In the genomic region with DNA sequence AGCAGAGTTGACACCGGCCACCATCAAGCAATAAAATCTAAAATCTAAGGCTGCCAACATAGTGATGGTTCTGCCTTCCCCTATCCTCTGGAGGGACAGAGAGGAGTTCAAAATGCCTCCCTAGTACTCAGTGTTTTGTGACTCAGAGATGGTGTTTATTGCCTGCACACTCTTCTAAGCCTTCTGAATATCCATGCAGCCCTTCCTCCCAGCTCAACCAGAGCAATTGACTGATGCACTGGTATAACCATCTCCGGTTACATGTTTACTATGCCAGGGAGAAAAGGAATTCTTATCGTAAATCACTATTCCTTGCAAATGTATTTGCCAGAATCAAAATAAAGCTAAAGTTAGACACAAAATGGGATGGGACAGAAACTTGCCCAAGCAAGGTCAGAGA, we compare ENCODE assay signal across 27 cellular contexts.
"Had no signal": no experiment of that assay in that cellular context is flagged by ENCODE, and none has a peak within 500 bp of the region (broad histone marks: within the 10 kb centered on the region; RNA-seq: fewer than 3 reads in every experiment).

No MANE protein-coding gene starts in this region.

- H3K27ac Mint-ChIP-seq: activated B cell treated with CpG ODN at 0.5 μM for 24 hours; activated CD4-positive, alpha-beta T cell treated with anti-CD3 and anti-CD28 coated beads for 36 hours; activated naive CD8-positive, alpha-beta T cell treated with anti-CD3 and anti-CD28 coated beads, Interleukin-2, amount 10 ng/mL, durations not matched to agents 7 days and 5 days; activated T-cell treated with anti-CD3 and anti-CD28 coated beads, Interleukin-2, amount 50 U/mL, for 24 hours; activated T-helper 2 cell treated with anti-CD3 and anti-CD28 coated beads, Interferon-gamma antibody, Interleukin-2, Interleukin-4, amounts not matched to agents 10 μg/mL and 5 μg/mL and 100 μg/mL, durations not matched to agents 14 hours and 24 hours and 36 hours; endodermal cell; natural killer cell; progenitor cell of endocrine pancreas; stimulated activated naive B cell treated with anti-CD40 and anti-IgM and Interleukin-4, amounts not matched to agents 10 μg/mL and 1 μg/mL and 100 μg/mL, for 72 hours had no signal

- H3K4me1 ChIP-seq: lower lobe of right lung, uterus had no signal

- H3K9me3 ChIP-seq: lower lobe of right lung, sigmoid colon, transverse colon, uterus had no signal

- H3K4me3 ChIP-seq: coronary artery, lower lobe of right lung, sigmoid colon, transverse colon, uterus had no signal

- H3K4me3 Mint-ChIP-seq: activated B cell treated with CpG ODN at 0.5 μM for 24 hours; activated CD4-positive, alpha-beta T cell treated with anti-CD3 and anti-CD28 coated beads for 36 hours; activated naive CD8-positive, alpha-beta T cell treated with anti-CD3 and anti-CD28 coated beads, Interleukin-2, amount 10 ng/mL, durations not matched to agents 7 days and 5 days; activated T-cell treated with anti-CD3 and anti-CD28 coated beads, Interleukin-2, amount 50 U/mL, for 24 hours; endodermal cell; natural killer cell; stimulated activated naive B cell treated with anti-CD40 and anti-IgM and Interleukin-4, amounts not matched to agents 10 μg/mL and 1 μg/mL and 100 μg/mL, for 72 hours had no signal

- H3K27me3 ChIP-seq: sigmoid colon, transverse colon, uterus had no signal

- H3K27ac ChIP-seq: coronary artery, lower lobe of right lung, sigmoid colon, transverse colon, uterus had no signal

- DNase-seq: activated B cell treated with CpG ODN at 0.5 μM for 24 hours; activated CD4-positive, alpha-beta T cell treated with anti-CD3 and anti-CD28 coated beads for 36 hours; activated CD4-positive, alpha-beta T cell treated with anti-CD3 and anti-CD28 coated beads, Interleukin-2, amount 50 U/mL, for 4 hours; activated CD8-positive, alpha-beta memory T cell treated with anti-CD3 and anti-CD28 coated beads for 24 hours; activated CD8-positive, alpha-beta memory T cell treated with anti-CD3 and anti-CD28 coated beads, Interleukin-2, amount 50 U/mL, for 4 hours; activated naive CD4-positive, alpha-beta T cell; activated naive CD8-positive, alpha-beta T cell treated with anti-CD3 and anti-CD28 coated beads, Interleukin-2, amount 10 ng/mL, durations not matched to agents 7 days and 5 days; activated T-cell treated with anti-CD3 and anti-CD28 coated beads, Interleukin-2, amount 50 U/mL, for 24 hours; amygdala; cerebellar nuclear complex; endodermal cell; foreskin fibroblast; kidney; lower lobe of right lung; natural killer cell; retina; sigmoid colon; stimulated activated CD4-positive, alpha-beta T cell treated with anti-CD3 and anti-CD28 coated beads, Interleukin-2, amount 100 ng/mL, for 48 hours; stimulated activated CD8-positive, alpha-beta memory T cell treated with anti-CD3 and anti-CD28 coated beads, Interleukin-4, amount 100 ng/mL, for 48 hours; stimulated activated naive B cell treated with anti-CD40 and anti-IgM and Interleukin-4, amounts not matched to agents 10 μg/mL and 1 μg/mL and 100 μg/mL, for 72 hours; T1000; transverse colon; uterus had no signal

- H3K36me3 ChIP-seq: lower lobe of right lung, sigmoid colon, transverse colon, uterus had no signal

- ATAC-seq: activated CD4-positive, alpha-beta T cell treated with anti-CD3 and anti-CD28 coated beads for 36 hours; left lobe of liver; natural killer cell had no signal

- H3K27me3 Mint-ChIP-seq: activated B cell treated with CpG ODN at 0.5 μM for 24 hours; activated CD4-positive, alpha-beta T cell treated with anti-CD3 and anti-CD28 coated beads for 36 hours; activated naive CD8-positive, alpha-beta T cell treated with anti-CD3 and anti-CD28 coated beads, Interleukin-2, amount 10 ng/mL, durations not matched to agents 7 days and 5 days; activated T-cell treated with anti-CD3 and anti-CD28 coated beads, Interleukin-2, amount 50 U/mL, for 24 hours; stimulated activated naive B cell treated with anti-CD40 and anti-IgM and Interleukin-4, amounts not matched to agents 10 μg/mL and 1 μg/mL and 100 μg/mL, for 72 hours had no signal
